In genomic region chr1:115976900-115977480, GRCh38 we compare ENCODE assay signal across 8 cellular contexts. TPM values are rescaled to one million over a fixed set of nuclear protein-coding genes. Genes with fewer than 3 reads are reported as not detected.
DNase-seq lines count a peak whose midpoint lies in the region; ATAC-seq lines count a peak whose summit lies in the region.

No MANE protein-coding gene starts in this region.

- no peaks in the 10 kb centered on the region for H3K9me3 Mint-ChIP-seq in natural killer cell treated with Interleukin-12 subunit alpha and Interleukin-12 subunit beta and Interleukin-15 and Interleukin-18, amount 100 ng/mL, for 72 hours

- no peaks in the 10 kb centered on the region for H3K36me3 ChIP-seq in endocrine pancreas (ENCODE audit: control insufficient read depth, insufficient read depth, low read length)

- H3K9me3 ChIP-seq in endocrine pancreas (ENCODE audit: control insufficient read depth, low read length) = no peaks in the 10 kb centered on the region

- peaks cover 18% of the 10 kb centered on the region for H3K4me1 ChIP-seq in endocrine pancreas (ENCODE audit: control insufficient read depth, insufficient read depth, low read length)

- H3K36me3 Mint-ChIP-seq in natural killer cell treated with Interleukin-12 subunit alpha and Interleukin-12 subunit beta and Interleukin-15 and Interleukin-18, amount 100 ng/mL, for 72 hours = no peaks in the 10 kb centered on the region

- peak overlapping the region; percentile 70 to 86 for H3K27ac Mint-ChIP-seq in natural killer cell treated with Interleukin-12 subunit alpha and Interleukin-12 subunit beta and Interleukin-15 and Interleukin-18, amount 100 ng/mL, for 72 hours

- H3K27me3 Mint-ChIP-seq in natural killer cell treated with Interleukin-12 subunit alpha and Interleukin-12 subunit beta and Interleukin-15 and Interleukin-18, amount 100 ng/mL, for 72 hours = no peaks in the 10 kb centered on the region

- no peak for ATAC-seq in natural killer cell treated with Interleukin-12 subunit alpha and Interleukin-12 subunit beta and Interleukin-15 and Interleukin-18, amount 100 ng/mL, for 72 hours
- no peak for ATAC-seq in HG03025 (IDR thresholded peaks at IDR 0.05; ENCODE audit: low FRiP score, unreplicated experiment)

- peak overlapping the region; percentile 42 for H3K4me3 ChIP-seq in endocrine pancreas (ENCODE audit: control insufficient read depth, insufficient read depth, low read length)

- H3K4me3 Mint-ChIP-seq in natural killer cell treated with Interleukin-12 subunit alpha and Interleukin-12 subunit beta and Interleukin-15 and Interleukin-18, amount 100 ng/mL, for 72 hours = peak overlapping the region; percentile 91

- in situ Hi-C loops in G401 (cut with HindIII; ENCODE audit: low sequenced_read_pairs) = no loop called here

- DNase-seq in G401 (ENCODE audit: low spot score) (peak; percentile 58), NCI-H69 (lab: John Stamatoyannopoulos, UW) (peak; percentile 53), HT-29 (ENCODE audit: low spot score) (no peak), OCI-M2 (lab: John Stamatoyannopoulos, UW; ENCODE audit: unreplicated experiment) (no peak)
- DNase-seq in natural killer cell treated with Interleukin-12 subunit alpha and Interleukin-12 subunit beta and Interleukin-15 and Interleukin-18, amount 100 ng/mL, for 72 hours (ENCODE audit: low spot score) = no peak
- DNase-seq in stimulated activated CD8-positive, alpha-beta memory T cell treated with anti-CD3 and anti-CD28 coated beads, Interleukin-4, amount 100 ng/mL, for 48 hours = no peak

- no peaks in the 10 kb centered on the region for H3K27me3 ChIP-seq in endocrine pancreas (ENCODE audit: control insufficient read depth, insufficient read depth, low read length)

- H3K4me1 Mint-ChIP-seq in natural killer cell treated with Interleukin-12 subunit alpha and Interleukin-12 subunit beta and Interleukin-15 and Interleukin-18, amount 100 ng/mL, for 72 hours (ENCODE audit: low read depth in 2 of 2) = peaks cover 11 to 18% of the 10 kb centered on the region in 2 donors

- H3K9ac ChIP-seq in endocrine pancreas (ENCODE audit: control insufficient read depth, insufficient read depth, low read length) = peak overlapping the region; percentile 76

RNA-seq across cellular contexts. Expression of gene SLC22A15, which starts 0.7 kb away (rescaled TPM):
- not detected in 2 replicates for total RNA-seq in G401 (2014; rRNA removed; shearing (Covaris generic))
- 1 to 10 TPM; 5.0 to 5.6 TPM for total RNA-seq in natural killer cell treated with Interleukin-12 subunit alpha and Interleukin-12 subunit beta and Interleukin-15 and Interleukin-18, amount 100 ng/mL, for 72 hours
- 0.08 TPM in 1 of 2 replicates, not detected in the other for total RNA-seq in HT-29 (2014; rRNA removed; shearing (Covaris generic))

Comparison
In these comparisons a context has a peak if more than half of its experiments do, and no peak if none do; other contexts are left out.
1. DNase-seq: peak in G401 (single experiment) and NCI-H69 (single experiment); none in natural killer cell treated with Interleukin-12 subunit alpha and Interleukin-12 subunit beta and Interleukin-15 and Interleukin-18, amount 100 ng/mL, for 72 hours (single experiment), HT-29 (single experiment), OCI-M2 (single experiment) and stimulated activated CD8-positive, alpha-beta memory T cell treated with anti-CD3 and anti-CD28 coated beads, Interleukin-4, amount 100 ng/mL, for 48 hours (single experiment).